19 cellular contexts compared by ENCODE assay signal in the genomic region with DNA sequence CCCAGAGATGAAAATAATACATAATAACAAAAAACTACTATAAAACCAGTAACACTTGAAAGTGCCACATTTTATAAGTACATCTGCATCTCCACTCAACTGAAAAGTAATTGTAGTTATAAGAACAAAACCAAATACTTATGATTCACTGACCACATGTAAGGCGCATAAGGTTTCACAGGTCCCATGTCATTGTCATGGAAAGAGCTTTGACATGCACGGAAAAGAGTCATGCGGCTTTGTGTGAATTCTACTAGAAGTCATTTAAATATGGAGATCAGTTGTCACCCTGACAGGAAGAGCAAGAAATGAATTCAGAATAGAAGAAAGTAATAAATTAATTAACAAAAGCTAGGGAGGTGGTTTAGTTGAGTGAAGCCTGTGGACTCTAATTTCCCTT.
"Had no signal": no experiment of that assay in that cellular context is flagged by ENCODE, and none has a peak within 500 bp of the region (broad histone marks: within the 10 kb centered on the region; RNA-seq: fewer than 3 reads in every experiment).

No MANE protein-coding gene starts in this region.

- H3K27me3 ChIP-seq: adrenal gland, body of pancreas, gastrocnemius medialis, heart right ventricle, neutrophil had no signal

- H3K4me1 Mint-ChIP-seq: activated naive CD4-positive, alpha-beta T cell treated with anti-CD3 and anti-CD28 coated beads, Interleukin-2, amount 50 U/mL, for 24 hours; natural killer cell had no signal

- DNase-seq: activated CD4-positive, alpha-beta T cell treated with anti-CD3 and anti-CD28 coated beads for 48 hours; activated CD8-positive, alpha-beta memory T cell treated with anti-CD3 and anti-CD28 coated beads, Interleukin-2, amount 50 U/mL, for 4 hours; activated CD8-positive, alpha-beta T cell treated with anti-CD3 and anti-CD28 coated beads, Interleukin-2, amount 10 ng/mL, durations not matched to agents 7 days and 5 days; activated effector memory CD4-positive, alpha-beta T cell treated with anti-CD3 and anti-CD28 coated beads, Interleukin-2, amount 50 U/mL, for 16 hours; activated T-cell treated with anti-CD3 and anti-CD28 coated beads, Interleukin-2, amount 50 U/mL, for 48 hours; adrenal gland; body of pancreas; caudate nucleus; erythroblast; gastrocnemius medialis; heart right ventricle; mesenchymal stem cell; natural killer cell; retina; stimulated activated CD4-positive, alpha-beta T cell treated with anti-CD3 and anti-CD28 coated beads, Interleukin-12 subunit alpha, Interleukin-12 subunit beta, amount 100 ng/mL, for 4 hours; stimulated activated CD4-positive, alpha-beta T cell treated with anti-CD3 and anti-CD28 coated beads, Interleukin-2, amount 100 ng/mL, for 24 hours; WERI-Rb-1 had no signal

- ATAC-seq: activated CD8-positive, alpha-beta T cell treated with anti-CD3 and anti-CD28 coated beads, Interleukin-2, amount 10 ng/mL, durations not matched to agents 7 days and 5 days; body of pancreas; gastrocnemius medialis; natural killer cell had no signal

- H3K36me3 ChIP-seq: adrenal gland, gastrocnemius medialis, heart right ventricle, neutrophil, WERI-Rb-1 had no signal

- H3K36me3 Mint-ChIP-seq: activated naive CD4-positive, alpha-beta T cell treated with anti-CD3 and anti-CD28 coated beads, Interleukin-2, amount 50 U/mL, for 24 hours; natural killer cell had no signal

- H3K27ac ChIP-seq: adrenal gland, body of pancreas, gastrocnemius medialis, heart right ventricle, neutrophil, WERI-Rb-1 had no signal

- H3K27me3 Mint-ChIP-seq: activated naive CD4-positive, alpha-beta T cell treated with anti-CD3 and anti-CD28 coated beads, Interleukin-2, amount 50 U/mL, for 24 hours had no signal

- H3K9me3 ChIP-seq: adrenal gland, body of pancreas, gastrocnemius medialis, neutrophil had no signal

- H3K4me1 ChIP-seq: adrenal gland, body of pancreas, gastrocnemius medialis had no signal

- H3K27ac Mint-ChIP-seq: activated CD8-positive, alpha-beta T cell treated with anti-CD3 and anti-CD28 coated beads, Interleukin-2, amount 10 ng/mL, durations not matched to agents 7 days and 5 days; activated naive CD4-positive, alpha-beta T cell treated with anti-CD3 and anti-CD28 coated beads, Interleukin-2, amount 50 U/mL, for 24 hours; natural killer cell had no signal

- H3K4me3 ChIP-seq: adrenal gland, body of pancreas, gastrocnemius medialis, heart right ventricle had no signal

- H3K4me3 Mint-ChIP-seq: activated CD8-positive, alpha-beta T cell treated with anti-CD3 and anti-CD28 coated beads, Interleukin-2, amount 10 ng/mL, durations not matched to agents 7 days and 5 days; activated naive CD4-positive, alpha-beta T cell treated with anti-CD3 and anti-CD28 coated beads, Interleukin-2, amount 50 U/mL, for 24 hours; natural killer cell had no signal
